8 cellular contexts compared by ENCODE assay signal in the genomic region with DNA sequence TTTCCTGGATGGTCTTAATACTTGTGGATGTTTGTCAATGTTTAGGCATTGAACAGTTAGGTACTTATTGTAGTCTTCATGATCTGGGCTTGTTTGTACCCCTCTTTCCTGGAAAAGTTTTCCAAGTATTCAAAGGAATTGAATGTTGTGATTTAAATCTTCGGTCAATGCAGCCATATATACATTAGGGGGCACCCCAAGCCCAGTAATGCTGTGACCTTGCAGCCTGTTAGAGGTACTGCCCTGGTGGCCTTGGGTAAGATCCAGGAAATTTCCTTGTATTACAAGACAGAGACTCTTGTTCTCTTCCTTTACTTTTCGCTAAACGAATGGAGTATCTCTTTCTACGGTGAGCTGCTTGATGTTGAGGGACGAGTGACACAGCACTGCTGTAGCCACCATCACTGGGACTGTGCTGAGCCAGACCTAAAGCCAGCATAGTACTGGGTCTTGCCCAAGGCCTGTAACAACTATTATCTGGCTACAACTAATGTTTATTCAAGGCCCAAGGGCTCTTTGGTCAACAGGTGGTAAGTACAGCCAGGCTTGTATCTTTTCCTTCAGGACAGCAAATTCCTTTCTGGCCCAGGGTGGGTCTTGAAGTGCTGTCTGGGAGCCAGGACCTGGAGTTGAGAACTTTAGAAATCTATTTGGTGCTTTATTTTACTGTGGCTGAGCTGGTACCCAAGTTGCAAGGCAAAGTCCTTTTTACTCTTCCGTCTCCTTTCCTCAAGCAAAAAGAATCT.
DNase-seq lines count a peak whose midpoint lies in the region; ATAC-seq and TF ChIP-seq lines count a peak whose summit lies in the region.

No MANE protein-coding gene starts in this region.

- H3K4me1 Mint-ChIP-seq in glutamatergic neuron (ENCODE audit: low read depth, unreplicated experiment): peaks cover 3% of the 10 kb centered on the region
- no peaks in the 10 kb centered on the region for H3K4me1 Mint-ChIP-seq in naive thymus-derived CD4-positive, alpha-beta T cell

- POLR2A ChIA-PET in naive thymus-derived CD4-positive, alpha-beta T cell (lab: Charles Lee): no interaction called here

- peak; percentile 77 for ATAC-seq in GM21515 (IDR thresholded peaks at IDR 0.05; ENCODE audit: unreplicated experiment)
- ATAC-seq in naive thymus-derived CD4-positive, alpha-beta T cell: no peak

- no peaks in the 10 kb centered on the region for H3K27me3 Mint-ChIP-seq in glutamatergic neuron (ENCODE audit: unreplicated experiment)
- no peaks in the 10 kb centered on the region for H3K27me3 Mint-ChIP-seq in naive thymus-derived CD4-positive, alpha-beta T cell

- no peaks in the 10 kb centered on the region for H3K36me3 Mint-ChIP-seq in glutamatergic neuron (ENCODE audit: unreplicated experiment)
- H3K36me3 Mint-ChIP-seq in naive thymus-derived CD4-positive, alpha-beta T cell: no peaks in the 10 kb centered on the region

- H3K27me3 ChIP-seq in naive thymus-derived CD4-positive, alpha-beta T cell (ENCODE audit: control insufficient read depth in 2 of 2, insufficient read depth in 2 of 2, low read length in 2 of 2): no peaks in the 10 kb centered on the region

- no peak overlapping the region for H3K27ac ChIP-seq in naive thymus-derived CD4-positive, alpha-beta T cell (ENCODE audit: low read depth, low read length)

- H3K9me3 ChIP-seq in naive thymus-derived CD4-positive, alpha-beta T cell (ENCODE audit: control insufficient read depth in 2 of 3, low read length in 3 of 3): no peaks in the 10 kb centered on the region

- TF ChIP-seq CTCF in glutamatergic neuron (IDR thresholded peaks at IDR 0.05; ENCODE audit: partially characterized antibody, unreplicated experiment): peak; percentile 57

- no peaks in the 10 kb centered on the region for H3K36me3 ChIP-seq in naive thymus-derived CD4-positive, alpha-beta T cell (ENCODE audit: control insufficient read depth in 2 of 3, insufficient read depth in 3 of 3, low read length in 3 of 3)

- H3K27ac Mint-ChIP-seq in glutamatergic neuron (ENCODE audit: unreplicated experiment): no peak overlapping the region
- H3K27ac Mint-ChIP-seq in naive thymus-derived CD4-positive, alpha-beta T cell: no peak overlapping the region

- H3K4me1 ChIP-seq in naive thymus-derived CD4-positive, alpha-beta T cell (ENCODE audit: control insufficient read depth in 2 of 2, insufficient read depth in 2 of 2, low read length in 2 of 2): no peaks in the 10 kb centered on the region

- CTCF ChIA-PET in naive thymus-derived CD4-positive, alpha-beta T cell (lab: Charles Lee): no interaction called here

- in situ Hi-C loops in G401 (cut with HindIII; ENCODE audit: low sequenced_read_pairs): no loop called here

- intact Hi-C loops in naive thymus-derived CD4-positive, alpha-beta T cell (cut with micrococcal nuclease): no loop called here

- DNase-seq in DMS 273 treated with DMSO at 0.1 percent for 48 hours (lab: John Stamatoyannopoulos, UW): peak; percentile 6
- DNase-seq in HT1080 (ENCODE audit: low read depth): peak; percentile 32
- peak; percentile 49 for DNase-seq in glutamatergic neuron
- no peak for DNase-seq in NCI-H1105 treated with DMSO at 0.1 percent for 48 hours (lab: John Stamatoyannopoulos, UW)
- DNase-seq in OCI-M2 (lab: John Stamatoyannopoulos, UW; ENCODE audit: unreplicated experiment): no peak
- no peak for DNase-seq in G401 (ENCODE audit: low spot score)
- DNase-seq in naive thymus-derived CD4-positive, alpha-beta T cell: no peak

- H3K9me3 Mint-ChIP-seq in glutamatergic neuron (ENCODE audit: unreplicated experiment): no peaks in the 10 kb centered on the region
- H3K9me3 Mint-ChIP-seq in naive thymus-derived CD4-positive, alpha-beta T cell: peaks cover 0 to 13% (median 5%) of the 10 kb centered on the region in 11 donors

- no peak overlapping the region for H3K4me3 ChIP-seq in naive thymus-derived CD4-positive, alpha-beta T cell (ENCODE audit: low read length)

- H3K4me3 Mint-ChIP-seq in glutamatergic neuron (ENCODE audit: unreplicated experiment): no peak overlapping the region
- no peak overlapping the region for H3K4me3 Mint-ChIP-seq in naive thymus-derived CD4-positive, alpha-beta T cell

Comparison
In these comparisons a context has a peak if more than half of its experiments do, and no peak if none do; other contexts are left out.
1. DNase-seq: peak in DMS 273 treated with DMSO at 0.1 percent for 48 hours (single experiment), HT1080 (single experiment) and glutamatergic neuron (single experiment); none in NCI-H1105 treated with DMSO at 0.1 percent for 48 hours (single experiment), OCI-M2 (single experiment), G401 (single experiment) and naive thymus-derived CD4-positive, alpha-beta T cell (0 of 9).